Comparison of ENCODE assay signal across 1 cellular context in the genomic region with DNA sequence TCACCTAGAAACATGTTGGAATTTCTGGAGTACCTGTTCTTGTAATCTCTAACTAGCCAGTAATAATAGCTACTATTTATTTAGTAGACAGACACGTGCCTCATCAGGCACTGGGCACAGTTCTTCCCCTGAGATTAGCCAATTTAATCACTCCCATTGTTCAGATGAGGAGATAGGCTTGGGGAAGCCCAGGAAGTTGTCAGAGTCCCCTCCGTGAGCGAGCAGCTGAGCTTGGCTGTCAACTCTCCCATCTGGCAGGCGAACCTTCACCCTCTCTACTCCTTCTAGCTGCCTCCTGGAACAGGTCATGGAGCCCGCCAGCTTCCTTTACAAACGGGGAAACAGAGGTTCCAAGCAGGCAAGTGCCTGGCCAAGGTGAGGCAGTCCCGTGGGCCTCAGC.
TF ChIP-seq lines count a peak whose summit lies in the region.

No MANE protein-coding gene starts in this region.

TF ChIP-seq in HepG2, 621 proteins besides CTCF, POLR2A, EP300 and RAD21 (continued from another document):
- TF ChIP-seq, protein P1, sequence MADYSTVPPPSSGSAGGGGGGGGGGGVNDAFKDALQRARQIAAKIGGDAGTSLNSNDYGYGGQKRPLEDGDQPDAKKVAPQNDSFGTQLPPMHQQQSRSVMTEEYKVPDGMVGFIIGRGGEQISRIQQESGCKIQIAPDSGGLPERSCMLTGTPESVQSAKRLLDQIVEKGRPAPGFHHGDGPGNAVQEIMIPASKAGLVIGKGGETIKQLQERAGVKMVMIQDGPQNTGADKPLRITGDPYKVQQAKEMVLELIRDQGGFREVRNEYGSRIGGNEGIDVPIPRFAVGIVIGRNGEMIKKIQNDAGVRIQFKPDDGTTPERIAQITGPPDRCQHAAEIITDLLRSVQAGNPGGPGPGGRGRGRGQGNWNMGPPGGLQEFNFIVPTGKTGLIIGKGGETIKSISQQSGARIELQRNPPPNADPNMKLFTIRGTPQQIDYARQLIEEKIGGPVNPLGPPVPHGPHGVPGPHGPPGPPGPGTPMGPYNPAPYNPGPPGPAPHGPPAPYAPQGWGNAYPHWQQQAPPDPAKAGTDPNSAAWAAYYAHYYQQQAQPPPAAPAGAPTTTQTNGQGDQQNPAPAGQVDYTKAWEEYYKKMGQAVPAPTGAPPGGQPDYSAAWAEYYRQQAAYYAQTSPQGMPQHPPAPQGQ (CRISPR knock-in tag; IDR thresholded peaks at IDR 0.05; ENCODE audit: borderline replicate concordance) = no peak
- no peak for TF ChIP-seq SOX6 (IDR thresholded peaks at IDR 0.05)
- TF ChIP-seq SOX6 (CRISPR knock-in tag; IDR thresholded peaks at IDR 0.05) = peak; percentile 60; the same call in 1 of the 2 replicates
- TF ChIP-seq BHLHE40 (IDR thresholded peaks at IDR 0.05; ENCODE audit: low read length) = peak; percentile 39; the same call in 1 of the 2 replicates
- TF ChIP-seq, protein P2, sequence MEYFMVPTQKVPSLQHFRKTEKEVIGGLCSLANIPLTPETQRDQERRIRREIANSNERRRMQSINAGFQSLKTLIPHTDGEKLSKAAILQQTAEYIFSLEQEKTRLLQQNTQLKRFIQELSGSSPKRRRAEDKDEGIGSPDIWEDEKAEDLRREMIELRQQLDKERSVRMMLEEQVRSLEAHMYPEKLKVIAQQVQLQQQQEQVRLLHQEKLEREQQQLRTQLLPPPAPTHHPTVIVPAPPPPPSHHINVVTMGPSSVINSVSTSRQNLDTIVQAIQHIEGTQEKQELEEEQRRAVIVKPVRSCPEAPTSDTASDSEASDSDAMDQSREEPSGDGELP (IDR thresholded peaks at IDR 0.05; ENCODE audit: borderline replicate concordance, low read depth) = peak; percentile 61; the same call in 1 of the 2 replicates
- TF ChIP-seq HDAC1 (CRISPR knock-in tag; IDR thresholded peaks at IDR 0.05) = 0 out of 2 replicates have a peak, but pooled peaks have one; percentile 33
- TF ChIP-seq SOX5 (CRISPR knock-in tag; IDR thresholded peaks at IDR 0.05; ENCODE audit: borderline replicate concordance) = peak; percentile 78
- TF ChIP-seq, protein P3, sequence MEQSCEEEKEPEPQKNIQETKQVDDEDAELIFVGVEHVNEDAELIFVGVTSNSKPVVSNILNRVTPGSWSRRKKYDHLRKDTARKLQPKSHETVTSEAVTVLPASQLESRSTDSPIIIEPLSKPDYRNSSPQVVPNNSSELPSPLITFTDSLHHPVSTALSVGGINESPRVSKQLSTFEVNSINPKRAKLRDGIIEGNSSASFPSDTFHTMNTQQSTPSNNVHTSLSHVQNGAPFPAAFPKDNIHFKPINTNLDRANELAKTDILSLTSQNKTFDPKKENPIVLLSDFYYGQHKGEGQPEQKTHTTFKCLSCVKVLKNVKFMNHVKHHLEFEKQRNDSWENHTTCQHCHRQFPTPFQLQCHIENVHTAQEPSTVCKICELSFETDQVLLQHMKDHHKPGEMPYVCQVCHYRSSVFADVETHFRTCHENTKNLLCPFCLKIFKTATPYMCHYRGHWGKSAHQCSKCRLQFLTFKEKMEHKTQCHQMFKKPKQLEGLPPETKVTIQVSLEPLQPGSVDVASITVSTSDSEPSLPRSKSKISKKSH (CRISPR knock-in tag; IDR thresholded peaks at IDR 0.05; ENCODE audit: borderline replicate concordance) = no peak
- TF ChIP-seq, protein P4, sequence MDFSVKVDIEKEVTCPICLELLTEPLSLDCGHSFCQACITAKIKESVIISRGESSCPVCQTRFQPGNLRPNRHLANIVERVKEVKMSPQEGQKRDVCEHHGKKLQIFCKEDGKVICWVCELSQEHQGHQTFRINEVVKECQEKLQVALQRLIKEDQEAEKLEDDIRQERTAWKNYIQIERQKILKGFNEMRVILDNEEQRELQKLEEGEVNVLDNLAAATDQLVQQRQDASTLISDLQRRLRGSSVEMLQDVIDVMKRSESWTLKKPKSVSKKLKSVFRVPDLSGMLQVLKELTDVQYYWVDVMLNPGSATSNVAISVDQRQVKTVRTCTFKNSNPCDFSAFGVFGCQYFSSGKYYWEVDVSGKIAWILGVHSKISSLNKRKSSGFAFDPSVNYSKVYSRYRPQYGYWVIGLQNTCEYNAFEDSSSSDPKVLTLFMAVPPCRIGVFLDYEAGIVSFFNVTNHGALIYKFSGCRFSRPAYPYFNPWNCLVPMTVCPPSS (IDR thresholded peaks at IDR 0.05) = no peak
- TF ChIP-seq ZNF629 (CRISPR knock-in tag; conservative IDR thresholded peaks at IDR 0.05) = 0 out of 2 replicates have a peak, but pooled peaks have one; percentile 32
- TF ChIP-seq POLR2AphosphoS5 (IDR thresholded peaks at IDR 0.05; ENCODE audit: low read depth, low read length) = no peak
- TF ChIP-seq ZNF451 (CRISPR knock-in tag; IDR thresholded peaks at IDR 0.05) = no peak
- TF ChIP-seq, protein P5, sequence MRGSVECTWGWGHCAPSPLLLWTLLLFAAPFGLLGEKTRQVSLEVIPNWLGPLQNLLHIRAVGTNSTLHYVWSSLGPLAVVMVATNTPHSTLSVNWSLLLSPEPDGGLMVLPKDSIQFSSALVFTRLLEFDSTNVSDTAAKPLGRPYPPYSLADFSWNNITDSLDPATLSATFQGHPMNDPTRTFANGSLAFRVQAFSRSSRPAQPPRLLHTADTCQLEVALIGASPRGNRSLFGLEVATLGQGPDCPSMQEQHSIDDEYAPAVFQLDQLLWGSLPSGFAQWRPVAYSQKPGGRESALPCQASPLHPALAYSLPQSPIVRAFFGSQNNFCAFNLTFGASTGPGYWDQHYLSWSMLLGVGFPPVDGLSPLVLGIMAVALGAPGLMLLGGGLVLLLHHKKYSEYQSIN (CRISPR knock-in tag; IDR thresholded peaks at IDR 0.05; ENCODE audit: borderline replicate concordance) = no peak
